In the genomic region with DNA sequence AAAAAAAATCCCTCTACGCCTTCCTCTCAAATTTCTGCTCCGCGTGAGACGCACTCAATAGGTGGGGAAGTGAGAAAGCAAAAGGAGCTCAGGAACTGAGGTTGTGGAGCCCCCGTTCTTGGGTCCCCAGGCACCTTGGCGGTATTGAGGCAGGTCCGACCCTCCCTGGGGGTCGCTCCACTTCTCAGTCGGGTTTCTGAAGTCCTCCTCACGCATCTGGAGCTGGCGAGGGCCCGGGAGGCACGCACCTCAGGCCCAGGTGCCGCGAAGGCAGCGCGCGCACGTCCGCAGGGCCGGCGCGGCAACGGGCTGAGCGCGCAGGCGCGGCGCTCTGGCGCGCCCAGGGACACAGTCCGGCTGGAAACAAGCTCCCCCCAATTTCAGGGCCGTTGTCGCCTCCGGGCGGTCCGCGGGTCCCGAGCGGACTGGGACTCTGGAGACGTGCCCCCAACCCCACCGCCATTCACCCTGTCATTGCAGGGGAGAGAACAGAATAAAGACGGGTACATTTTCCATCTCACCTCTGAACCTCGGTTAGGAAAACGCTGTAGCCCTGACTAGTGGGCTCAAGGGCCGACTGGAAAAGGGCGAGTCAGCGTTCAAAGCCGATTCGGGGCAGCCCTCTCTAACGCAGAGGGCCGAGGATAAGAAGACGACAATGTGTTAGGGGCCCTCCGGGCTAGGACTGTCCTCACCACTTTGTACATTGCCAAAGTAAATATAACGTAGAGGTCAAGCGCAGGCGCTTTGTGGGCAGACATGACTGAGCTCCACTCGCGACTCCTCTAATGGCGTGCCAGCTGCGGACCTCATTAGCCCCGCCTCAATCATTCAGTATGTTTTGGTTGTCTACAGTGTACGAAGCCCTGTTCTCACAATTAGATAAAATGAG, we compare ENCODE assay signal across 8 cellular contexts. TPM values are rescaled to one million over a fixed set of nuclear protein-coding genes. Genes with fewer than 3 reads are reported as not detected.
DNase-seq lines count a peak whose midpoint lies in the region; ATAC-seq lines count a peak whose summit lies in the region.

A gene with protein sequence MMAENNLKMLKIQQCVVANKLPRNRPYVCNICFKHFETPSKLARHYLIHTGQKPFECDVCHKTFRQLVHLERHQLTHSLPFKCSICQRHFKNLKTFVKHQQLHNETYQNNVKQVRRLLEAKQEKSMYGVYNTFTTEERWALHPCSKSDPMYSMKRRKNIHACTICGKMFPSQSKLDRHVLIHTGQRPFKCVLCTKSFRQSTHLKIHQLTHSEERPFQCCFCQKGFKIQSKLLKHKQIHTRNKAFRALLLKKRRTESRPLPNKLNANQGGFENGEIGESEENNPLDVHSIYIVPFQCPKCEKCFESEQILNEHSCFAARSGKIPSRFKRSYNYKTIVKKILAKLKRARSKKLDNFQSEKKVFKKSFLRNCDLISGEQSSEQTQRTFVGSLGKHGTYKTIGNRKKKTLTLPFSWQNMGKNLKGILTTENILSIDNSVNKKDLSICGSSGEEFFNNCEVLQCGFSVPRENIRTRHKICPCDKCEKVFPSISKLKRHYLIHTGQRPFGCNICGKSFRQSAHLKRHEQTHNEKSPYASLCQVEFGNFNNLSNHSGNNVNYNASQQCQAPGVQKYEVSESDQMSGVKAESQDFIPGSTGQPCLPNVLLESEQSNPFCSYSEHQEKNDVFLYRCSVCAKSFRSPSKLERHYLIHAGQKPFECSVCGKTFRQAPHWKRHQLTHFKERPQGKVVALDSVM (minus strand): TSS at position 306 of the 892 bp plus-strand sequence. CDS start 4,853 bp downstream, outside the sequence.

- peak within 1 kb of the TSS; percentile 98 for H3K27ac ChIP-seq in CD8-positive, alpha-beta memory T cell (ENCODE audit: low read depth, low read length)

- no peaks in the 10 kb centered on the region for H3K27me3 ChIP-seq in CD8-positive, alpha-beta memory T cell (ENCODE audit: insufficient read depth, low read length, poor library complexity, severe bottlenecking)

- peaks cover 0 to 39% (median 0%) of the 10 kb centered on the region in 3 donors for H3K36me3 Mint-ChIP-seq in CD8-positive, alpha-beta memory T cell

- peak; percentile 63 for ATAC-seq in GM19468 (IDR thresholded peaks at IDR 0.05; ENCODE audit: extremely low read depth, unreplicated experiment)

- no peaks in the 10 kb centered on the region for H3K9me3 ChIP-seq in CD8-positive, alpha-beta memory T cell (ENCODE audit: low read length)

- in situ Hi-C loops in endometrial microvascular endothelial cells (cut with HindIII; ENCODE audit: inconsistent ontology term, low pct_unique_long_range_greater_than_20kb, low sequenced_read_pairs): no loop called here

- CTCF ChIA-PET in CD8-positive, alpha-beta memory T cell (lab: Charles Lee): interaction anchor here (0.8 to 7.4 kb wide), 3 partner anchors 16 to 31 kb away, joined by 3 to 77 read pairs (median 3); a partner anchor contains a TSS

- peaks cover 23% of the 10 kb centered on the region for H3K4me1 ChIP-seq in CD8-positive, alpha-beta memory T cell (ENCODE audit: insufficient read depth, low read length)

- H3K4me3 ChIP-seq in CD8-positive, alpha-beta memory T cell (ENCODE audit: low read length): peak within 1 kb of the TSS; percentile 97

- H3K9me3 Mint-ChIP-seq in CD8-positive, alpha-beta memory T cell: no peaks in the 10 kb centered on the region

- peak within 1 kb of the TSS; percentile 96 to 100 (median 99) for H3K4me3 Mint-ChIP-seq in CD8-positive, alpha-beta memory T cell

- DNase-seq in CD8-positive, alpha-beta memory T cell: peak; percentile 69 to 86 (median 83)
- peak; percentile 73 for DNase-seq in HS-27A (ENCODE audit: low read depth)
- DNase-seq in NOMO-1 treated with dmso at 0.1 percent for 144 hours (lab: John Stamatoyannopoulos, UW; ENCODE audit: unreplicated experiment): peak; percentile 59
- peak; percentile 51 for DNase-seq in activated CD8-positive, alpha-beta memory T cell treated with anti-CD3 and anti-CD28 coated beads, Interleukin-2, amount 50 U/mL, for 24 hours (ENCODE audit: extremely low read depth)
- peak; percentile 85 for DNase-seq in midbrain (lab: John Stamatoyannopoulos, UW)
- DNase-seq in stimulated activated CD8-positive, alpha-beta memory T cell treated with anti-CD3 and anti-CD28 coated beads, Interleukin-15, amount 100 ng/mL, for 48 hours (ENCODE audit: low read depth in 2 of 2): peak; percentile 68 to 75

- peaks cover 0 to under 1% of the 10 kb centered on the region in 2 donors for H3K27me3 Mint-ChIP-seq in CD8-positive, alpha-beta memory T cell

- H3K27ac Mint-ChIP-seq in CD8-positive, alpha-beta memory T cell: peak within 1 kb of the TSS; percentile 98 to 100 (median 99)

- POLR2A ChIA-PET in CD8-positive, alpha-beta memory T cell (lab: Charles Lee): interaction anchor here (0.7 to 4.6 kb wide), 8 partner anchors 14 to 887 kb away, joined by 3 to 71 read pairs (median 4); a partner anchor contains a TSS

- peaks cover 37 to 57% (median 55%) of the 10 kb centered on the region in 3 donors for H3K4me1 Mint-ChIP-seq in CD8-positive, alpha-beta memory T cell

- H3K36me3 ChIP-seq in CD8-positive, alpha-beta memory T cell (ENCODE audit: insufficient read depth, low read length): no peaks in the 10 kb centered on the region

RNA-seq across cellular contexts. Expression of the gene that starts here (rescaled TPM):
- 10 to 100 TPM; 63.6 to 68.0 TPM for total RNA-seq in CD8-positive, alpha-beta memory T cell
- 112 TPM for polyA plus RNA-seq in CD8-positive, alpha-beta memory T cell
- 21.6 TPM for total RNA-seq in endometrial microvascular endothelial cells (ENCODE audit: inconsistent ontology term)

Comparison
In these comparisons a context has a peak if more than half of its experiments do, and no peak if none do; other contexts are left out.
1. Peak in every context shown above with its lines: DNase-seq, ATAC-seq, H3K4me3 ChIP-seq and H3K27ac ChIP-seq.